In genomic region chr3:147797095-147797494, GRCh38 we compare ENCODE assay signal across 19 cellular contexts.
DNase-seq lines count a peak whose midpoint lies in the region; ATAC-seq lines count a peak whose summit lies in the region.
"Had no signal": no experiment of that assay in that cellular context is flagged by ENCODE, and none has a peak within 500 bp of the region (broad histone marks: within the 10 kb centered on the region; RNA-seq: fewer than 3 reads in every experiment).

No MANE protein-coding gene starts in this region.

- no peaks in the 10 kb centered on the region for H3K27me3 ChIP-seq in neuronal stem cell (ENCODE audit: control insufficient read depth in 3 of 3, insufficient read depth in 3 of 3, low read depth in 1 of 3, low read length in 3 of 3)
- H3K27me3 ChIP-seq: colonic mucosa, hepatocyte had no signal

- no peak overlapping the region for H2AK5ac ChIP-seq in neuronal stem cell (ENCODE audit: low read depth, low read length)

- peaks cover 0 to 5% of the 10 kb centered on the region in 2 donors for H3K4me1 ChIP-seq in neuronal stem cell (ENCODE audit: control insufficient read depth in 2 of 2, insufficient read depth in 1 of 2, low read depth in 1 of 2, low read length in 2 of 2)
- H3K4me1 ChIP-seq: colonic mucosa had no signal

- no peaks in the 10 kb centered on the region for H3K36me3 ChIP-seq in neuronal stem cell (replicated peaks in 1 of 2; ENCODE audit: control insufficient read depth in 2 of 2, insufficient read depth in 2 of 2, low read length in 2 of 2)
- H3K36me3 ChIP-seq: colonic mucosa, thoracic aorta had no signal

- no peak overlapping the region for H3K4me2 ChIP-seq in neuronal stem cell (ENCODE audit: insufficient read depth, low read length, poor library complexity, severe bottlenecking)
- H3K4me2 ChIP-seq: hepatocyte had no signal

- no peak overlapping the region for H3K14ac ChIP-seq in neuronal stem cell (ENCODE audit: low read length)

- no peak overlapping the region for H2AFZ ChIP-seq in neuronal stem cell (ENCODE audit: low read length)
- H2AFZ ChIP-seq: hepatocyte had no signal

- H2BK12ac ChIP-seq in neuronal stem cell (ENCODE audit: low read length): no peak overlapping the region

- no peak overlapping the region for H4K8ac ChIP-seq in neuronal stem cell (ENCODE audit: low read depth, low read length)

- no peak overlapping the region for H3K4ac ChIP-seq in neuronal stem cell (ENCODE audit: low read length)

- DNase-seq in COR-L47 (lab: John Stamatoyannopoulos, UW) (peak; percentile 90), NCI-H1417 (lab: John Stamatoyannopoulos, UW) (peak in 2 of 3 experiments; percentile 56 to 94), NCI-H69 (lab: John Stamatoyannopoulos, UW) (peak; percentile 92), dermis blood vessel endothelial cell (peak; percentile 28), neuronal stem cell (ENCODE audit: low spot score) (no peak)
- DNase-seq: activated CD8-positive, alpha-beta memory T cell treated with anti-CD3 and anti-CD28 coated beads, Interleukin-2, amount 10 ng/mL, durations not matched to agents 7 days and 5 days; activated naive CD8-positive, alpha-beta T cell treated with anti-CD3 and anti-CD28 coated beads, Interleukin-2, amount 10 ng/mL, durations not matched to agents 7 days and 5 days; colonic mucosa; NCI-H187 treated with DMSO at 0.1 percent for 48 hours; right cardiac atrium; stimulated activated CD4-positive, alpha-beta T cell treated with anti-CD3 and anti-CD28 coated beads, Interleukin-15, amount 100 ng/mL, for 24 hours had no signal

- no peak overlapping the region for H3K18ac ChIP-seq in neuronal stem cell (ENCODE audit: low read length)

- no peak overlapping the region for H2BK15ac ChIP-seq in neuronal stem cell (ENCODE audit: low read length)

- H3K79me1 ChIP-seq in neuronal stem cell (ENCODE audit: low read depth, low read length): no peaks in the 10 kb centered on the region

- no peak overlapping the region for H3K4me3 ChIP-seq in neuronal stem cell (ENCODE audit: low read length in 2 of 2)
- H3K4me3 ChIP-seq: colonic mucosa, hepatocyte, thoracic aorta had no signal

- no peak overlapping the region for H2BK5ac ChIP-seq in neuronal stem cell (ENCODE audit: low read length)

- H3K9ac ChIP-seq in neuronal stem cell (ENCODE audit: low read depth, low read length, poor library complexity): no peak overlapping the region

- H2BK120ac ChIP-seq in neuronal stem cell (ENCODE audit: low read depth, low read length): no peak overlapping the region

- no peaks in the 10 kb centered on the region for H3K9me3 ChIP-seq in neuronal stem cell (replicated peaks in 1 of 2; ENCODE audit: control insufficient read depth in 2 of 2, insufficient read depth in 1 of 2, low read depth in 1 of 2, low read length in 2 of 2)
- H3K9me3 ChIP-seq: colonic mucosa, thoracic aorta had no signal

- no peak overlapping the region for H4K91ac ChIP-seq in neuronal stem cell (ENCODE audit: low read depth, low read length, poor library complexity)

- ATAC-seq in esophagus mucosa (no peak), HG03039 (IDR thresholded peaks at IDR 0.05; ENCODE audit: unreplicated experiment) (no peak), GM21737 (IDR thresholded peaks at IDR 0.05; ENCODE audit: unreplicated experiment) (no peak)
- ATAC-seq: activated CD8-positive, alpha-beta memory T cell treated with anti-CD3 and anti-CD28 coated beads, Interleukin-2, amount 10 ng/mL, durations not matched to agents 7 days and 5 days; activated T-helper 17 cell treated with anti-CD3 and anti-CD28 coated beads, Interleukin-2, amount 50 U/mL, for 72 hours; HepG2; right cardiac atrium had no signal

- H3K27ac ChIP-seq in neuronal stem cell (replicated peaks; ENCODE audit: low read length): no peak overlapping the region
- H3K27ac ChIP-seq: C4-2B, colonic mucosa, hepatocyte, thoracic aorta had no signal

- no peak overlapping the region for H3K23ac ChIP-seq in neuronal stem cell (ENCODE audit: low read depth, low read length, poor library complexity)
